1 cellular context compared by ENCODE assay signal in the genomic region with DNA sequence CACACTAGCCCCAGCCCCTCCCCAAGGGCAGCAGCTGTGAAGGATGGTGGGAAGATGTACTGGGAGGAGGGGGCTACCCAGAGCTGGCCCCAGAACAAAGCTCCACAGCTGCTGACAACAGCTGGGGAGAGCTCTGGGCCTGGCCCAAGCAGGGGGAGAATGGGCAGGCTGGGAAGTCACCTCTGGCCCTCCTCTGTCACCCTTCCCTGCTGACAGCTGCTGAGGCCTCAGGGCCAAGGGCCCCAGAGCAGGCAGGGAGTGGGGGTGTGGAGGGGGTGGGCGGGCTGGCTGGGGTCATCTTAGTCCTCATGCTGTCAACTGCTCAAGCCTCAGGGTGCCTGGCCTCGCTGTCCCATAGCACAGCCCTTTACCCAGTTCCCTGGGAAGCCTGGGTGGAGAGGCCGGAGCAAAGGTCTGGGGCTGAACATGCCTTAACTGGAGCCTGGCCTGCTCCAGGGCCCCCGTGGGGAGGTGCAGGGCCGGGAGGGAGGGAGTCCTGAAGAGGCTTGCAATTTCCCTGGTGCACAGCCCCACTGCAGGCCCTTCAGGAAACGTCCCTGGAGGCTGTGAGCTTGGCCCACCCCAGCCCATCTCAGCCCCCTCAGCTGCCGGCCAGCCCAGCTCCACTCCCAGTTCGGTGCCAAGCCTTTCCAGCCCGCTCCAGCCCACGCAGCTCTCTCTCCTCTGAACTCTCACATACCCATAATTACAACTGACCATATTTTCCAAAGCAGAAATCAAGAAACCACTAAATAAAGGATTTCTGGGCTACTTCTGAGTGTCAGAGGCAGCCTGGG.
TF ChIP-seq lines count a peak whose summit lies in the region.

No MANE protein-coding gene starts in this region.

TF ChIP-seq in K562, 482 proteins besides CTCF, POLR2A, EP300 and RAD21 (continued from another document and continues in another):
- TF ChIP-seq CEBPG (CRISPR knock-in tag; IDR thresholded peaks at IDR 0.05) (no peak), CEBPG (tag; conservative IDR thresholded peaks at IDR 0.05 in 1 of 2, IDR thresholded peaks at IDR 0.05 in 1 of 2) (no peak), ZNF224 (CRISPR knock-in tag; IDR thresholded peaks at IDR 0.05) (no peak), NR2C2 (CRISPR knock-in tag; IDR thresholded peaks at IDR 0.05) (no peak), NR2C2 (tag; IDR thresholded peaks at IDR 0.05) (no peak; the same call in 1 of the 2 replicates), MYBL2 (IDR thresholded peaks at IDR 0.05; ENCODE audit: low read depth) (no peak), MYBL2 (CRISPR knock-in tag; IDR thresholded peaks at IDR 0.05; ENCODE audit: borderline replicate concordance) (no peak), ZNF76 (CRISPR knock-in tag; IDR thresholded peaks at IDR 0.05; ENCODE audit: borderline replicate concordance) (no peak), HMGN3 (IDR thresholded peaks at IDR 0.05; ENCODE audit: borderline replicate concordance, extremely low read depth, insufficient read length, low read depth, low read length) (peak; percentile 23), GABPB2 (CRISPR knock-in tag; conservative IDR thresholded peaks at IDR 0.05) (no peak), ZFX (CRISPR knock-in tag; IDR thresholded peaks at IDR 0.05) (no peak), SMARCC2 (IDR thresholded peaks at IDR 0.05; ENCODE audit: low read depth) (no peak), TFE3 (CRISPR knock-in tag; IDR thresholded peaks at IDR 0.05) (no peak), TCF7L2 (IDR thresholded peaks at IDR 0.05; ENCODE audit: low read depth, low read length) (no peak), STAT5B (CRISPR knock-in tag; IDR thresholded peaks at IDR 0.05) (no peak), MECOM (CRISPR knock-in tag; IDR thresholded peaks at IDR 0.05) (no peak), ZNF23 (CRISPR knock-in tag; IDR thresholded peaks at IDR 0.05) (no peak), DACH1 (IDR thresholded peaks at IDR 0.05; ENCODE audit: partially characterized antibody) (peak; percentile 47), ELF2 (CRISPR knock-in tag; IDR thresholded peaks at IDR 0.05) (no peak), MTA3 (IDR thresholded peaks at IDR 0.05; ENCODE audit: borderline replicate concordance) (no peak), JUNB (CRISPR knock-in tag; conservative IDR thresholded peaks at IDR 0.05) (no peak), ARID1B (IDR thresholded peaks at IDR 0.05) (no peak), CAMTA2 (CRISPR knock-in tag; conservative IDR thresholded peaks at IDR 0.05) (no peak), EWSR1 (IDR thresholded peaks at IDR 0.05; ENCODE audit: borderline replicate concordance, low read depth, partially characterized antibody) (no peak), EHMT2 (IDR thresholded peaks at IDR 0.05) (no peak), ZNF740 (CRISPR knock-in tag; IDR thresholded peaks at IDR 0.05) (0 out of 2 replicates have a peak, but pooled peaks have one; percentile 38), ZNF740 (tag; IDR thresholded peaks at IDR 0.05) (no peak), SMAD2 (IDR thresholded peaks at IDR 0.05; ENCODE audit: low read depth, low read length) (no peak), ATF1 (CRISPR knock-in tag; IDR thresholded peaks at IDR 0.05) (no peak), ATF1 (tag; IDR thresholded peaks at IDR 0.05) (no peak), PHF20 (IDR thresholded peaks at IDR 0.05; ENCODE audit: partially characterized antibody) (peak; percentile 8), ZNF174 (CRISPR knock-in tag; IDR thresholded peaks at IDR 0.05) (no peak), ZFP1 (CRISPR knock-in tag; IDR thresholded peaks at IDR 0.05) (no peak), POLR2G (IDR thresholded peaks at IDR 0.05; ENCODE audit: low read depth, low read length) (peak; percentile 58), PHF8 (IDR thresholded peaks at IDR 0.05; ENCODE audit: borderline replicate concordance, low read length) (no peak), CBFA2T3 (IDR thresholded peaks at IDR 0.05) (peak; percentile 63), SRSF1 (IDR thresholded peaks at IDR 0.05; ENCODE audit: low read depth, low read length) (no peak), ZNF75A (CRISPR knock-in tag; IDR thresholded peaks at IDR 0.05) (no peak), HDAC2 (IDR thresholded peaks at IDR 0.05) (no peak)
- TF ChIP-seq, protein P1, sequence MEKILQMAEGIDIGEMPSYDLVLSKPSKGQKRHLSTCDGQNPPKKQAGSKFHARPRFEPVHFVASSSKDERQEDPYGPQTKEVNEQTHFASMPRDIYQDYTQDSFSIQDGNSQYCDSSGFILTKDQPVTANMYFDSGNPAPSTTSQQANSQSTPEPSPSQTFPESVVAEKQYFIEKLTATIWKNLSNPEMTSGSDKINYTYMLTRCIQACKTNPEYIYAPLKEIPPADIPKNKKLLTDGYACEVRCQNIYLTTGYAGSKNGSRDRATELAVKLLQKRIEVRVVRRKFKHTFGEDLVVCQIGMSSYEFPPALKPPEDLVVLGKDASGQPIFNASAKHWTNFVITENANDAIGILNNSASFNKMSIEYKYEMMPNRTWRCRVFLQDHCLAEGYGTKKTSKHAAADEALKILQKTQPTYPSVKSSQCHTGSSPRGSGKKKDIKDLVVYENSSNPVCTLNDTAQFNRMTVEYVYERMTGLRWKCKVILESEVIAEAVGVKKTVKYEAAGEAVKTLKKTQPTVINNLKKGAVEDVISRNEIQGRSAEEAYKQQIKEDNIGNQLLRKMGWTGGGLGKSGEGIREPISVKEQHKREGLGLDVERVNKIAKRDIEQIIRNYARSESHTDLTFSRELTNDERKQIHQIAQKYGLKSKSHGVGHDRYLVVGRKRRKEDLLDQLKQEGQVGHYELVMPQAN (IDR thresholded peaks at IDR 0.05; ENCODE audit: borderline replicate concordance) = no peak
- TF ChIP-seq, protein P2, sequence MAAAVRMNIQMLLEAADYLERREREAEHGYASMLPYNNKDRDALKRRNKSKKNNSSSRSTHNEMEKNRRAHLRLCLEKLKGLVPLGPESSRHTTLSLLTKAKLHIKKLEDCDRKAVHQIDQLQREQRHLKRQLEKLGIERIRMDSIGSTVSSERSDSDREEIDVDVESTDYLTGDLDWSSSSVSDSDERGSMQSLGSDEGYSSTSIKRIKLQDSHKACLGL (CRISPR knock-in tag; IDR thresholded peaks at IDR 0.05; ENCODE audit: borderline replicate concordance, poor library complexity, severe bottlenecking) = no peak
- TF ChIP-seq, protein P3, sequence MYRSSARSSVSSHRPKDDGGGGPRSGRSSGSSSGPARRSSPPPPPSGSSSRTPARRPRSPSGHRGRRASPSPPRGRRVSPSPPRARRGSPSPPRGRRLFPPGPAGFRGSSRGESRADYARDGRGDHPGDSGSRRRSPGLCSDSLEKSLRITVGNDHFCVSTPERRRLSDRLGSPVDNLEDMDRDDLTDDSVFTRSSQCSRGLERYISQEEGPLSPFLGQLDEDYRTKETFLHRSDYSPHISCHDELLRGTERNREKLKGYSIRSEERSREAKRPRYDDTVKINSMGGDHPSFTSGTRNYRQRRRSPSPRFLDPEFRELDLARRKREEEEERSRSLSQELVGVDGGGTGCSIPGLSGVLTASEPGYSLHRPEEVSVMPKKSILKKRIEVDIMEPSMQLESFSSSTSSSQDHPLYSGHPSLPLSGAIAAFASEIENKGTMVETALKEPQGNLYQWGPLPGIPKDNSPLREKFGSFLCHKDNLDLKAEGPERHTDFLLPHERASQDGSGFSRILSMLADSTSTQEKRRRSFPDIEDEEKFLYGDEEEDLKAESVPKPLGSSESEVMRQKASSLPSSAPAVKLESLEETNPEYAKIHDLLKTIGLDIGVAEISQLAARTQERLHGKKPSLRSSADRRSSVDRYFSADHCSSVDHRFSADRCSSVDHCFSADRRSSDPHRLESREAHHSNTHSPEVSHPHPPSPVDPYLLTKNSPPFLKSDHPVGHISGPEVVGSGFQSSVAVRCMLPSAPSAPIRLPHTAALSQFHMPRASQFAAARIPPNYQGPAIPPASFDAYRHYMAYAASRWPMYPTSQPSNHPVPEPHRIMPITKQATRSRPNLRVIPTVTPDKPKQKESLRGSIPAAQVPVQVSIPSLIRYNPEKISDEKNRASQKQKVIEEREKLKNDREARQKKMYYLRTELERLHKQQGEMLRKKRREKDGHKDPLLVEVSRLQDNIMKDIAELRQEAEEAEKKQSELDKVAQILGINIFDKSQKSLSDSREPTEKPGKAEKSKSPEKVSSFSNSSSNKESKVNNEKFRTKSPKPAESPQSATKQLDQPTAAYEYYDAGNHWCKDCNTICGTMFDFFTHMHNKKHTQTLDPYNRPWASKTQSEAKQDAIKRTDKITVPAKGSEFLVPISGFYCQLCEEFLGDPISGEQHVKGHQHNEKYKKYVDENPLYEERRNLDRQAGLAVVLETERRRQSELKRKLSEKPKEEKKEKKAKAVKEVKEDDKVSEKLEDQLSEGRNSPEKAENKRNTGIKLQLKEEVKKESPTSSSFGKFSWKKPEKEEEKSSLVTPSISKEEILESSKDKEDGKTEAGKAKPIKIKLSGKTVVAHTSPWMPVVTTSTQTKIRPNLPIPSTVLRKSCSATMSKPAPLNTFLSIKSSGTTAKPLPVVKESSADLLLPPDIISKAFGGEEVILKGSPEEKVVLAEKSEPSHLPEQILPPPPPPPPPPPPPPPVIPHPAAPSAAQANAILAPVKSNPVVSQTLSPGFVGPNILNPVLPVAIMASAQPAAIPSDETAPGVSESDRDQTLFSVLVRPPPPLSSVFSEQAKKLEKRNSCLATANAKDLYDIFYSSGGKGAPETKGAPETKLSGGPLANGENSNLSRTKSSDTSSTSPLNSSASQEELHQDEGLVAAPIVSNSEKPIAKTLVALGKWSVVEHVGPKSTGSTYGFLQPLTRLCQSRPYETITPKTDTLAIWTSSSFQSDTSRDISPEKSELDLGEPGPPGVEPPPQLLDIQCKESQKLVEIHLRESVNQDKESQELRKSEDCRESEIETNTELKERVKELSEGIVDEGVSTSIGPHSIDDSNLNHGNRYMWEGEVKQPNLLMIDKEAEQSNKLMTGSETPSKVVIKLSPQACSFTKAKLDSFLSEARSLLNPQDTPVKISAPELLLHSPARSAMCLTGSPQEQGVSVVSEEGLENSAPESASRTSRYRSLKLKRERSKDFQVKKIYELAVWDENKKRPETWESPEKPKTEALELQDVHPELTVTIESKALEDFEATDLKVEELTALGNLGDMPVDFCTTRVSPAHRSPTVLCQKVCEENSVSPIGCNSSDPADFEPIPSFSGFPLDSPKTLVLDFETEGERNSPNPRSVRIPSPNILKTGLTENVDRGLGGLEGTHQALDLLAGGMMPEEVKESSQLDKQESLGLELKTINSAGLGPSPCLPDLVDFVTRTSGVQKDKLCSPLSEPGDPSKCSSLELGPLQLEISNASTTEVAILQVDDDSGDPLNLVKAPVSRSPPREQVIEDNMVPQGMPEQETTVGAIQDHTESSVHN (IDR thresholded peaks at IDR 0.05; ENCODE audit: borderline replicate concordance in 1 of 2, low read depth in 1 of 2) = no peak
- TF ChIP-seq, protein P4, sequence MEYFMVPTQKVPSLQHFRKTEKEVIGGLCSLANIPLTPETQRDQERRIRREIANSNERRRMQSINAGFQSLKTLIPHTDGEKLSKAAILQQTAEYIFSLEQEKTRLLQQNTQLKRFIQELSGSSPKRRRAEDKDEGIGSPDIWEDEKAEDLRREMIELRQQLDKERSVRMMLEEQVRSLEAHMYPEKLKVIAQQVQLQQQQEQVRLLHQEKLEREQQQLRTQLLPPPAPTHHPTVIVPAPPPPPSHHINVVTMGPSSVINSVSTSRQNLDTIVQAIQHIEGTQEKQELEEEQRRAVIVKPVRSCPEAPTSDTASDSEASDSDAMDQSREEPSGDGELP (CRISPR knock-in tag; IDR thresholded peaks at IDR 0.05; ENCODE audit: borderline replicate concordance) = peak; percentile 40
- TF ChIP-seq, protein P5, sequence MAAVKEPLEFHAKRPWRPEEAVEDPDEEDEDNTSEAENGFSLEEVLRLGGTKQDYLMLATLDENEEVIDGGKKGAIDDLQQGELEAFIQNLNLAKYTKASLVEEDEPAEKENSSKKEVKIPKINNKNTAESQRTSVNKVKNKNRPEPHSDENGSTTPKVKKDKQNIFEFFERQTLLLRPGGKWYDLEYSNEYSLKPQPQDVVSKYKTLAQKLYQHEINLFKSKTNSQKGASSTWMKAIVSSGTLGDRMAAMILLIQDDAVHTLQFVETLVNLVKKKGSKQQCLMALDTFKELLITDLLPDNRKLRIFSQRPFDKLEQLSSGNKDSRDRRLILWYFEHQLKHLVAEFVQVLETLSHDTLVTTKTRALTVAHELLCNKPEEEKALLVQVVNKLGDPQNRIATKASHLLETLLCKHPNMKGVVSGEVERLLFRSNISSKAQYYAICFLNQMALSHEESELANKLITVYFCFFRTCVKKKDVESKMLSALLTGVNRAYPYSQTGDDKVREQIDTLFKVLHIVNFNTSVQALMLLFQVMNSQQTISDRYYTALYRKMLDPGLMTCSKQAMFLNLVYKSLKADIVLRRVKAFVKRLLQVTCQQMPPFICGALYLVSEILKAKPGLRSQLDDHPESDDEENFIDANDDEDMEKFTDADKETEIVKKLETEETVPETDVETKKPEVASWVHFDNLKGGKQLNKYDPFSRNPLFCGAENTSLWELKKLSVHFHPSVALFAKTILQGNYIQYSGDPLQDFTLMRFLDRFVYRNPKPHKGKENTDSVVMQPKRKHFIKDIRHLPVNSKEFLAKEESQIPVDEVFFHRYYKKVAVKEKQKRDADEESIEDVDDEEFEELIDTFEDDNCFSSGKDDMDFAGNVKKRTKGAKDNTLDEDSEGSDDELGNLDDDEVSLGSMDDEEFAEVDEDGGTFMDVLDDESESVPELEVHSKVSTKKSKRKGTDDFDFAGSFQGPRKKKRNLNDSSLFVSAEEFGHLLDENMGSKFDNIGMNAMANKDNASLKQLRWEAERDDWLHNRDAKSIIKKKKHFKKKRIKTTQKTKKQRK (IDR thresholded peaks at IDR 0.05; ENCODE audit: borderline replicate concordance, low read depth, low read length) = no peak
- TF ChIP-seq, protein P6, sequence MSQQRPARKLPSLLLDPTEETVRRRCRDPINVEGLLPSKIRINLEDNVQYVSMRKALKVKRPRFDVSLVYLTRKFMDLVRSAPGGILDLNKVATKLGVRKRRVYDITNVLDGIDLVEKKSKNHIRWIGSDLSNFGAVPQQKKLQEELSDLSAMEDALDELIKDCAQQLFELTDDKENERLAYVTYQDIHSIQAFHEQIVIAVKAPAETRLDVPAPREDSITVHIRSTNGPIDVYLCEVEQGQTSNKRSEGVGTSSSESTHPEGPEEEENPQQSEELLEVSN (IDR thresholded peaks at IDR 0.05; ENCODE audit: borderline replicate concordance in 1 of 2, extremely low read depth in 1 of 2, insufficient read depth in 1 of 2, insufficient read length in 1 of 2, low read depth in 1 of 2, low read length in 1 of 2, poor library complexity in 1 of 2, severe bottlenecking in 1 of 2) = peak in 1 of 2 experiments; percentile 16
